In the genomic region with DNA sequence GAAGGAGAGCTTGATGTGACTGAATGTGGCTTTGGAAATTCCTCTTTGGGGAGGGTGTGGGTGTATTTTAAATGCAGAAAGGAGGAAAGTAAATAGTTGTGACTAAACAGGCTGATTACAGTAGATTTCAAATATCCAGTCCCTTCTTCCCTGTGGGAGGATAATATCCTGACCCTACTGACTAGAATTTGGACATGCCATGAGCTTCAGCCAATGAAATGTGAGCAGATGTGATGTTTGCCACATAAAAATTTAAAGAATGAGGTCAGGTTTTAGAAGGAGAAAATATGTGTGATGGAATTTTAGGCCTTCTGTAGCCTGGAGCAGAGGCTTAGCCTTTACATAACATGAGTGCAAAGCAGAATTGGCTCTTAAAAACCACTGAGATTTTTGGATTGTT, we compare ENCODE assay signal across 14 cellular contexts.
DNase-seq lines count a peak whose midpoint lies in the region; ATAC-seq, FAIRE-seq and TF ChIP-seq lines count a peak whose summit lies in the region.
"Had no signal": no experiment of that assay in that cellular context is flagged by ENCODE, and none has a peak within 500 bp of the region (broad histone marks: within the 10 kb centered on the region; RNA-seq: fewer than 3 reads in every experiment).

No MANE protein-coding gene starts in this region.

- H3K36me3 ChIP-seq in bronchial epithelial cell (ENCODE audit: control insufficient read depth, insufficient read depth, low read length) = no peaks in the 10 kb centered on the region
- H3K36me3 ChIP-seq: ascending aorta, MG63 had no signal

- no peak for FAIRE-seq in bronchial epithelial cell (lab: Jason Lieb, UNC)

- POLR2A ChIA-PET in AG04450 (lab: Yijun Ruan, JAX) = no interaction called here

- CTCF ChIA-PET in AG04450 (lab: Charles Lee) = no interaction called here

- H3K4me3 ChIP-seq in AG04450 (ENCODE audit: low read depth, low read length) (no peak overlapping the region), HFF-Myc (replicated peaks; ENCODE audit: low read depth, low read length) (no peak overlapping the region), bronchial epithelial cell (ENCODE audit: low read depth, low read length) (no peak overlapping the region)
- H3K4me3 ChIP-seq: ascending aorta, MG63 had no signal

- H3K27ac ChIP-seq in AG04450 (ENCODE audit: low read depth, low read length) = peak overlapping the region; percentile 63
- H3K27ac ChIP-seq: ascending aorta, HL-60, parathyroid adenoma had no signal

- TF ChIP-seq CTCF in AG04450 (IDR thresholded peaks at IDR 0.05; ENCODE audit: low read depth, low read length) = no peak
- TF ChIP-seq CTCF in HFF-Myc (IDR thresholded peaks at IDR 0.05; ENCODE audit: low read depth, low read length, missing control alignments) = no peak
- TF ChIP-seq CTCF in bronchial epithelial cell (IDR thresholded peaks at IDR 0.05; ENCODE audit: insufficient read depth, low read length, severe bottlenecking) = no peak

- H3K9me3 ChIP-seq in AG04450 (ENCODE audit: control insufficient read depth, insufficient read depth, low read length) = no peaks in the 10 kb centered on the region
- H3K9me3 ChIP-seq: ascending aorta, MG63 had no signal

- H3K27me3 ChIP-seq in AG04450 (ENCODE audit: control insufficient read depth, insufficient read depth, low read length) (no peaks in the 10 kb centered on the region), bronchial epithelial cell (ENCODE audit: control insufficient read depth, insufficient read depth, low read length) (no peaks in the 10 kb centered on the region)
- H3K27me3 ChIP-seq: ascending aorta, MG63 had no signal

- no peak for ATAC-seq in HG03469 (IDR thresholded peaks at IDR 0.05; ENCODE audit: unreplicated experiment)
- no peak for ATAC-seq in HG02973 (IDR thresholded peaks at IDR 0.05; ENCODE audit: unreplicated experiment)
- ATAC-seq: effector memory CD8-positive, alpha-beta T cell had no signal

- peak; percentile 63 for DNase-seq in AG04450 (ENCODE audit: low read depth, low spot score)
- peak; percentile 55 for DNase-seq in HFF-Myc (ENCODE audit: extremely low read depth, low read depth)
- DNase-seq in bronchial epithelial cell (ENCODE audit: low read depth) = peak; percentile 46
- DNase-seq in kidney glomerular epithelial cell (lab: John Stamatoyannopoulos, UW) = peak; percentile 48
- no peak for DNase-seq in ureter (ENCODE audit: low spot score)
- DNase-seq in activated T-cell treated with anti-CD3 and anti-CD28 coated beads, Interleukin-2, amount 50 U/mL, for 48 hours = no peak
- DNase-seq: activated CD4-positive, alpha-beta T cell treated with anti-CD3 and anti-CD28 coated beads, Interleukin-2, amount 10 ng/mL, durations not matched to agents 7 days and 5 days; effector memory CD8-positive, alpha-beta T cell; MG63 had no signal

Comparison
In these comparisons a context has a peak if more than half of its experiments do, and no peak if none do; other contexts are left out.
1. DNase-seq: peak in AG04450 (single experiment), HFF-Myc (single experiment), bronchial epithelial cell (single experiment) and kidney glomerular epithelial cell (single experiment); none in ureter (single experiment) and activated T-cell treated with anti-CD3 and anti-CD28 coated beads, Interleukin-2, amount 50 U/mL, for 48 hours (0 of 2).